Comparison of ENCODE assay signal across 40 cellular contexts in genomic region chr15:24880663-24881062, GRCh38.
"Had no signal": no experiment of that assay in that cellular context is flagged by ENCODE, and none has a peak within 500 bp of the region (broad histone marks: within the 10 kb centered on the region; RNA-seq: fewer than 3 reads in every experiment).

No MANE protein-coding gene starts in this region.

- H3K27me3 Mint-ChIP-seq: activated naive CD4-positive, alpha-beta T cell treated with anti-CD3 and anti-CD28 coated beads, Interleukin-2, amount 10 ng/mL, durations not matched to agents 7 days and 5 days; activated naive CD4-positive, alpha-beta T cell treated with anti-CD3 and anti-CD28 coated beads, Interleukin-2, amount 50 U/mL, for 24 hours; activated naive CD8-positive, alpha-beta T cell; activated naive CD8-positive, alpha-beta T cell treated with anti-CD3 and anti-CD28 coated beads for 36 hours; activated naive CD8-positive, alpha-beta T cell treated with anti-CD3 and anti-CD28 coated beads, Interleukin-2, amount 10 ng/mL, durations not matched to agents 7 days and 5 days; activated naive CD8-positive, alpha-beta T cell treated with anti-CD3 and anti-CD28 coated beads, Interleukin-2, amount 50 U/mL, for 24 hours; activated T-cell treated with anti-CD3 and anti-CD28 coated beads, Interleukin-2, amount 50 U/mL, for 24 hours; brain; central memory CD8-positive, alpha-beta T cell had no signal

- ATAC-seq: activated naive CD4-positive, alpha-beta T cell treated with anti-CD3 and anti-CD28 coated beads, Interleukin-2, amount 50 U/mL, for 72 hours; activated naive CD8-positive, alpha-beta T cell treated with anti-CD3 and anti-CD28 coated beads, Interleukin-2, amount 50 U/mL, for 24 hours; activated T-cell treated with anti-CD3 and anti-CD28 coated beads, Interleukin-2, amount 50 U/mL, for 4 hours; activated T-cell treated with anti-CD3 and anti-CD28 coated beads, Interleukin-2, amount 50 U/mL, for 72 hours; activated T-helper 17 cell treated with anti-CD3 and anti-CD28 coated beads, Interleukin-2, amount 50 U/mL, for 72 hours; body of pancreas had no signal

- H3K36me3 ChIP-seq: adrenal gland, ascending aorta, brain microvascular endothelial cell, breast epithelium had no signal

- FAIRE-seq: astrocyte, bronchial epithelial cell had no signal

- H3K4me1 ChIP-seq: adrenal gland, ascending aorta, body of pancreas, breast epithelium had no signal

- H3K9me3 ChIP-seq: adrenal gland, ascending aorta had no signal

- H3K27me3 ChIP-seq: adrenal gland, ascending aorta, body of pancreas, brain microvascular endothelial cell, breast epithelium, cardiac muscle cell had no signal

- H3K4me1 Mint-ChIP-seq: activated naive CD4-positive, alpha-beta T cell treated with anti-CD3 and anti-CD28 coated beads, Interleukin-2, amount 10 ng/mL, durations not matched to agents 7 days and 5 days; activated naive CD4-positive, alpha-beta T cell treated with anti-CD3 and anti-CD28 coated beads, Interleukin-2, amount 50 U/mL, for 24 hours; activated naive CD8-positive, alpha-beta T cell treated with anti-CD3 and anti-CD28 coated beads, Interleukin-2, amount 10 ng/mL, durations not matched to agents 7 days and 5 days; activated naive CD8-positive, alpha-beta T cell treated with anti-CD3 and anti-CD28 coated beads, Interleukin-2, amount 50 U/mL, for 24 hours; activated T-helper 17 cell treated with anti-CD3 and anti-CD28 coated beads, Interleukin-2, amount 50 U/mL, for 72 hours; brain; central memory CD8-positive, alpha-beta T cell had no signal

- H3K4me3 Mint-ChIP-seq: activated naive CD4-positive, alpha-beta T cell treated with anti-CD3 and anti-CD28 coated beads for 36 hours; activated naive CD4-positive, alpha-beta T cell treated with anti-CD3 and anti-CD28 coated beads, Interleukin-2, amount 10 ng/mL, durations not matched to agents 7 days and 5 days; activated naive CD4-positive, alpha-beta T cell treated with anti-CD3 and anti-CD28 coated beads, Interleukin-2, amount 50 U/mL, for 24 hours; activated naive CD8-positive, alpha-beta T cell; activated naive CD8-positive, alpha-beta T cell treated with anti-CD3 and anti-CD28 coated beads for 36 hours; activated naive CD8-positive, alpha-beta T cell treated with anti-CD3 and anti-CD28 coated beads, Interleukin-2, amount 10 ng/mL, durations not matched to agents 7 days and 5 days; activated naive CD8-positive, alpha-beta T cell treated with anti-CD3 and anti-CD28 coated beads, Interleukin-2, amount 50 U/mL, for 24 hours; activated T-cell treated with anti-CD3 and anti-CD28 coated beads, Interleukin-2, amount 50 U/mL, for 24 hours; activated T-cell treated with anti-CD3 and anti-CD28 coated beads, Interleukin-2, amount 50 U/mL, for 4 hours; activated T-cell treated with anti-CD3 and anti-CD28 coated beads, Interleukin-2, amount 50 U/mL, for 72 hours; activated T-helper 1 cell treated with anti-CD3 and anti-CD28 coated beads, Interleukin-12 subunit alpha, Interleukin-12 subunit beta, Interleukin-2, Interleukin-4 antibody, amounts not matched to agents 30 ng/mL and 10 ng/mL and 1 ng/mL, durations not matched to agents 14 hours and 24 hours and 36 hours; activated T-helper 17 cell treated with anti-CD3 and anti-CD28 coated beads, Interleukin-2, amount 50 U/mL, for 72 hours; brain; central memory CD8-positive, alpha-beta T cell had no signal

- DNase-seq: activated effector memory CD4-positive, alpha-beta T cell treated with anti-CD3 and anti-CD28 coated beads, Interleukin-2, amount 50 U/mL, for 16 hours; activated effector memory CD4-positive, alpha-beta T cell treated with Interleukin-2 at 50 U/mL for 16 hours; activated gamma-delta T cell; activated gamma-delta T cell treated with Interleukin-2 at 50 U/mL for 16 hours; activated naive CD4-positive, alpha-beta T cell; activated naive CD4-positive, alpha-beta T cell treated with anti-CD3 and anti-CD28 coated beads for 36 hours; activated naive CD4-positive, alpha-beta T cell treated with anti-CD3 and anti-CD28 coated beads, Interleukin-2, amount 10 ng/mL, durations not matched to agents 7 days and 5 days; activated naive CD4-positive, alpha-beta T cell treated with anti-CD3 and anti-CD28 coated beads, Interleukin-2, amount 50 U/mL, for 16 hours; activated naive CD4-positive, alpha-beta T cell treated with Interleukin-2 at 50 U/mL for 16 hours; activated naive CD8-positive, alpha-beta T cell treated with anti-CD3 and anti-CD28 coated beads for 36 hours; activated naive CD8-positive, alpha-beta T cell treated with anti-CD3 and anti-CD28 coated beads, Interleukin-2, amount 10 ng/mL, durations not matched to agents 7 days and 5 days; activated naive CD8-positive, alpha-beta T cell treated with anti-CD3 and anti-CD28 coated beads, Interleukin-2, amount 50 U/mL, for 24 hours; activated T-cell treated with anti-CD3 and anti-CD28 coated beads, Interleukin-2, amount 50 U/mL, for 1 hour; activated T-cell treated with anti-CD3 and anti-CD28 coated beads, Interleukin-2, amount 50 U/mL, for 24 hours; activated T-cell treated with anti-CD3 and anti-CD28 coated beads, Interleukin-2, amount 50 U/mL, for 4 hours; activated T-cell treated with anti-CD3 and anti-CD28 coated beads, Interleukin-2, amount 50 U/mL, for 48 hours; activated T-cell treated with anti-CD3 and anti-CD28 coated beads, Interleukin-2, amount 50 U/mL, for 72 hours; adrenal gland; amniotic stem cell; amygdala; anterior cingulate cortex; aorta; body of pancreas; brain microvascular endothelial cell; caudate nucleus; central memory CD4-positive, alpha-beta T cell; cerebellar nuclear complex had no signal

- H3K36me3 Mint-ChIP-seq: activated naive CD4-positive, alpha-beta T cell treated with anti-CD3 and anti-CD28 coated beads, Interleukin-2, amount 10 ng/mL, durations not matched to agents 7 days and 5 days; activated naive CD8-positive, alpha-beta T cell treated with anti-CD3 and anti-CD28 coated beads, Interleukin-2, amount 10 ng/mL, durations not matched to agents 7 days and 5 days had no signal

- H3K27ac Mint-ChIP-seq: activated naive CD4-positive, alpha-beta T cell treated with anti-CD3 and anti-CD28 coated beads for 36 hours; activated naive CD4-positive, alpha-beta T cell treated with anti-CD3 and anti-CD28 coated beads, Interleukin-2, amount 10 ng/mL, durations not matched to agents 7 days and 5 days; activated naive CD4-positive, alpha-beta T cell treated with anti-CD3 and anti-CD28 coated beads, Interleukin-2, amount 50 U/mL, for 24 hours; activated naive CD4-positive, alpha-beta T cell treated with anti-CD3 and anti-CD28 coated beads, Interleukin-2, amount 50 U/mL, for 72 hours; activated naive CD8-positive, alpha-beta T cell; activated naive CD8-positive, alpha-beta T cell treated with anti-CD3 and anti-CD28 coated beads for 36 hours; activated naive CD8-positive, alpha-beta T cell treated with anti-CD3 and anti-CD28 coated beads, Interleukin-2, amount 10 ng/mL, durations not matched to agents 7 days and 5 days; activated naive CD8-positive, alpha-beta T cell treated with anti-CD3 and anti-CD28 coated beads, Interleukin-2, amount 50 U/mL, for 24 hours; activated T-cell treated with anti-CD3 and anti-CD28 coated beads, Interleukin-2, amount 50 U/mL, for 24 hours; activated T-cell treated with anti-CD3 and anti-CD28 coated beads, Interleukin-2, amount 50 U/mL, for 72 hours; activated T-helper 1 cell treated with anti-CD3 and anti-CD28 coated beads, Interleukin-12 subunit alpha, Interleukin-12 subunit beta, Interleukin-2, Interleukin-4 antibody, amounts not matched to agents 30 ng/mL and 10 ng/mL and 1 ng/mL, durations not matched to agents 14 hours and 24 hours and 36 hours; activated T-helper 17 cell treated with anti-CD3 and anti-CD28 coated beads, Interleukin-2, amount 50 U/mL, for 72 hours; activated T-helper 2 cell treated with anti-CD3 and anti-CD28 coated beads, Interferon-gamma antibody, Interleukin-2, Interleukin-4, amounts not matched to agents 10 μg/mL and 5 μg/mL and 100 μg/mL, durations not matched to agents 14 hours and 24 hours and 36 hours; brain had no signal

- H3K4me3 ChIP-seq: adrenal gland, ascending aorta, body of pancreas, breast epithelium, cardiac muscle cell had no signal

- H3K27ac ChIP-seq: adrenal gland, ascending aorta, body of pancreas, brain microvascular endothelial cell, breast epithelium, cardiac muscle cell had no signal
